Comparison of ENCODE assay signal across 14 cellular contexts in genomic region chr1:36487906-36488305, GRCh38. TPM values are rescaled to one million over a fixed set of nuclear protein-coding genes. Genes with fewer than 3 reads are reported as not detected.
"Had no signal": no experiment of that assay in that cellular context is flagged by ENCODE, and none has a peak within 500 bp of the region (broad histone marks: within the 10 kb centered on the region; RNA-seq: fewer than 3 reads in every experiment).

No MANE protein-coding gene starts in this region.

- DNase-seq: activated CD4-positive, alpha-beta memory T cell treated with anti-CD3 and anti-CD28 coated beads, Interleukin-2, amount 10 ng/mL, durations not matched to agents 7 days and 5 days; activated CD4-positive, alpha-beta T cell treated with anti-CD3 and anti-CD28 coated beads for 36 hours; activated naive CD4-positive, alpha-beta T cell; activated T-cell treated with anti-CD3 and anti-CD28 coated beads, Interleukin-2, amount 50 U/mL, for 72 hours; effector CD8-positive, alpha-beta T cell; gastrocnemius medialis; naive B cell; stimulated activated CD4-positive, alpha-beta T cell treated with anti-CD3 and anti-CD28 coated beads, Interleukin-15, amount 100 ng/mL, for 24 hours; stimulated activated CD4-positive, alpha-beta T cell treated with anti-CD3 and anti-CD28 coated beads, Interleukin-4, amount 100 ng/mL, for 24 hours; T-helper 9 cell had no signal

- H3K27ac Mint-ChIP-seq: activated CD4-positive, alpha-beta memory T cell treated with anti-CD3 and anti-CD28 coated beads, Interleukin-2, amount 10 ng/mL, durations not matched to agents 7 days and 5 days; activated CD4-positive, alpha-beta T cell treated with anti-CD3 and anti-CD28 coated beads for 36 hours; activated T-cell treated with anti-CD3 and anti-CD28 coated beads, Interleukin-2, amount 50 U/mL, for 72 hours had no signal

- H3K4me3 Mint-ChIP-seq: activated CD4-positive, alpha-beta memory T cell treated with anti-CD3 and anti-CD28 coated beads, Interleukin-2, amount 10 ng/mL, durations not matched to agents 7 days and 5 days; activated CD4-positive, alpha-beta T cell treated with anti-CD3 and anti-CD28 coated beads for 36 hours; activated T-cell treated with anti-CD3 and anti-CD28 coated beads, Interleukin-2, amount 50 U/mL, for 72 hours had no signal

- H3K4me3 ChIP-seq: cardiac muscle cell, gastrocnemius medialis, tibial artery had no signal

- H3K27ac ChIP-seq: cardiac muscle cell, epithelial cell of prostate, tibial artery had no signal

- H3K9me3 ChIP-seq: gastrocnemius medialis, tibial artery had no signal

- H3K36me3 ChIP-seq: cardiac muscle cell, gastrocnemius medialis, tibial artery had no signal

- H3K9me3 Mint-ChIP-seq: activated CD4-positive, alpha-beta memory T cell treated with anti-CD3 and anti-CD28 coated beads, Interleukin-2, amount 10 ng/mL, durations not matched to agents 7 days and 5 days; activated T-cell treated with anti-CD3 and anti-CD28 coated beads, Interleukin-2, amount 50 U/mL, for 72 hours had no signal

- H3K27me3 ChIP-seq: cardiac muscle cell had no signal

- H3K4me1 ChIP-seq: gastrocnemius medialis, tibial artery had no signal

- H3K27me3 Mint-ChIP-seq: activated CD4-positive, alpha-beta T cell treated with anti-CD3 and anti-CD28 coated beads for 36 hours had no signal

RNA-seq across cellular contexts. Expression of gene CSF3R, which starts 5.2 kb away (rescaled TPM):
- total RNA-seq: kidney epithelial cell had no signal
